Comparison of ENCODE assay signal across 1 cellular context in the genomic region with DNA sequence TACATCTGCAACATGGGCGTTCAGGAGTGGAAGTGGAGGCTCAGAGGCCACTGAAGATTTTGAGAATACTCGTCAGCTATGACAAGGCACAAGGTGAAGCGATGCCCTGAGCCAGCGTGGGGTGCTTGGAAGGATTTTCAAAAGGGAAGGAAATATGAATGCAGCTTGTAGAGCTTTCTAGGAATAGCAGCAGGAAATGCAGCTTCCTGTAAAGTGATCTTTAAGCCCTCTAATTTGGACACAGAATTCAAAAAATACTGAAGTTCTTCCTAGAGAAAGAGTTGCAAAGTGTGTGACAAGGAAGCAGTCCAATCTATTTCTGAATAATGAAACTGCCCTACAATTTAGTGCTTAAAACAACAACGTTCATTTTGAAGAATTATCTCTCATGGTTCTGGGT.
TF ChIP-seq lines count a peak whose summit lies in the region.

No MANE protein-coding gene starts in this region.

TF ChIP-seq in HEK293, 187 proteins besides CTCF, POLR2A, EP300 and RAD21:
- TF ChIP-seq ZBTB48 (tag by site-specific recombination; IDR thresholded peaks at IDR 0.05) (no peak), YY1 (tag by site-specific recombination; IDR thresholded peaks at IDR 0.05) (no peak), BCL6B (tag by site-specific recombination; IDR thresholded peaks at IDR 0.05) (peak; percentile 51; the same call in 1 of the 2 replicates), ZNF140 (tag by site-specific recombination; IDR thresholded peaks at IDR 0.05) (no peak)
TF ChIP-seq in HEK293: peak in this region for 1.
